In genomic region chr11:46379483-46380293, GRCh38 we compare ENCODE assay signal across 9 cellular contexts. TPM values are rescaled to one million over a fixed set of nuclear protein-coding genes. Genes with fewer than 3 reads are reported as not detected.
DNase-seq lines count a peak whose midpoint lies in the region; ATAC-seq, FAIRE-seq and TF ChIP-seq lines count a peak whose summit lies in the region.
"Not testable (repeated sequence)": the region's sequence is repeated elsewhere in the genome, so short reads cannot be mapped to it uniquely, and the experiment has no call there.
"Had no signal": no experiment of that assay in that cellular context is flagged by ENCODE, and none has a peak within 500 bp of the region (broad histone marks: within the 10 kb centered on the region; RNA-seq: fewer than 3 reads in every experiment).

No MANE protein-coding gene starts in this region.

- TF ChIP-seq CTCF in Caco-2 (IDR thresholded peaks at IDR 0.05; ENCODE audit: insufficient read depth in 1 of 2, low read depth in 1 of 2, low read length in 1 of 2, severe bottlenecking in 1 of 2, unreplicated experiment in 1 of 2); esophagus squamous epithelium (IDR thresholded peaks at IDR 0.05); pancreas (IDR thresholded peaks at IDR 0.05); thyroid gland (IDR thresholded peaks at IDR 0.05): not testable (repeated sequence)

- not testable (repeated sequence) for H3K27me3 Mint-ChIP-seq in Caco-2 (ENCODE audit: insufficient read depth, unreplicated experiment); activated naive CD8-positive, alpha-beta T cell

- H3K9ac ChIP-seq in HUES64 (ENCODE audit: low read depth, low read length): peak overlapping the region; percentile 54

- POLR2A ChIA-PET in Caco-2 (lab: Charles Lee): interaction anchor here (0.6 kb wide), 1 partner anchor 28 kb away, joined by 4 read pairs; no protein-coding TSS in a partner anchor

- DNase-seq in Caco-2: peak; percentile 67 to 75
- DNase-seq in SK-N-DZ (ENCODE audit: low spot score): peak; percentile 99
- DNase-seq in esophagus squamous epithelium (lab: John Stamatoyannopoulos, UW): not testable (repeated sequence)
- peak; percentile 42 to 56 for DNase-seq in left colon
- peak in 3 of 6 donors; percentile 58 to 86 (median 70) for DNase-seq in pancreas
- DNase-seq in thyroid gland: peak in 1 of 2 donors; percentile 39

- intact Hi-C loops in Caco-2 (cut with micrococcal nuclease; ENCODE audit: unreplicated experiment); esophagus squamous epithelium (cut with DNase I); pancreas (cut with DNase I); thyroid gland (cut with DNase I): not testable (repeated sequence)
- intact Hi-C loops in left colon (cut with DNase I, micrococcal nuclease): loop anchor here in 1 of 2 donors (10.0 kb wide), 1 partner anchor 155 kb away; no protein-coding TSS in a partner anchor

- not testable (repeated sequence) for H3K4me3 ChIP-seq in Caco-2 (ENCODE audit: low read depth, low read length); thyroid gland (replicated peaks in 1 of 3)
- peak overlapping the region; percentile 61 for H3K4me3 ChIP-seq in HUES64 (ENCODE audit: low read length)
- H3K4me3 ChIP-seq in esophagus squamous epithelium: peak overlapping the region in 3 of 4 donors; percentile 70 to 88 (median 71)
- peak overlapping the region in 2 of 4 donors; percentile 66 to 69 for H3K4me3 ChIP-seq in pancreas

- H3K9me3 Mint-ChIP-seq in Caco-2 (ENCODE audit: unreplicated experiment); activated naive CD8-positive, alpha-beta T cell (ENCODE audit: low read depth): not testable (repeated sequence)

- peak overlapping the region; percentile 79 for H3K27ac Mint-ChIP-seq in Caco-2 (ENCODE audit: unreplicated experiment)
- not testable (repeated sequence) for H3K27ac Mint-ChIP-seq in activated naive CD8-positive, alpha-beta T cell

- 15% methylated on average over 32 of the region's 36 CpGs for WGBS in HUES64
- no CpG with 5 or more reads among the region's 36 CpGs for WGBS in esophagus squamous epithelium, 2 donors
- 50 to 54% methylated on average over 30 to 33 of the region's 36 CpGs for WGBS in pancreas, 2 donors
- WGBS in thyroid gland, 2 donors: 65 to 100% methylated on average over 1 to 31 of the region's 36 CpGs

- ATAC-seq in left colon: peak; percentile 49
- peak; percentile 38 to 53 (median 44) for ATAC-seq in pancreas

- H3K27ac ChIP-seq in HUES64 (ENCODE audit: low read depth, low read length): peak overlapping the region; percentile 60; the same call in 1 of the 2 replicates
- peak overlapping the region; percentile 75 to 85 (median 83) for H3K27ac ChIP-seq in esophagus squamous epithelium
- peak overlapping the region; percentile 7 to 85 (median 48) for H3K27ac ChIP-seq in pancreas
- peak overlapping the region in 2 of 3 donors; percentile 12 to 70 for H3K27ac ChIP-seq in thyroid gland

- not testable (repeated sequence) for H3K9me3 ChIP-seq in Caco-2; HUES64 (ENCODE audit: insufficient read depth, low read depth, low read length); esophagus squamous epithelium; pancreas; thyroid gland

- peaks cover 63% of the 10 kb centered on the region for H3K36me3 Mint-ChIP-seq in Caco-2 (ENCODE audit: insufficient read depth, unreplicated experiment)
- not testable (repeated sequence) for H3K36me3 Mint-ChIP-seq in activated naive CD8-positive, alpha-beta T cell

- CTCF ChIA-PET in Caco-2 (lab: Charles Lee): interaction anchor here (1.4 kb wide), 1 partner anchor 13 kb away, joined by 5 read pairs; no protein-coding TSS in a partner anchor

- H3K4me1 Mint-ChIP-seq in Caco-2 (ENCODE audit: low read depth, unreplicated experiment); activated naive CD8-positive, alpha-beta T cell (ENCODE audit: low read depth): not testable (repeated sequence)

- not testable (repeated sequence) for TF ChIP-seq POLR2A in esophagus squamous epithelium (IDR thresholded peaks at IDR 0.05); thyroid gland (IDR thresholded peaks at IDR 0.05)

- peak overlapping the region; percentile 95 for H3K4me3 Mint-ChIP-seq in Caco-2 (ENCODE audit: unreplicated experiment)
- peak overlapping the region; percentile 51 for H3K4me3 Mint-ChIP-seq in activated naive CD8-positive, alpha-beta T cell

- not testable (repeated sequence) for FAIRE-seq in pancreas (lab: Jason Lieb, UNC)

- not testable (repeated sequence) for H3K27me3 ChIP-seq in Caco-2 (replicated peaks; ENCODE audit: control insufficient read depth, insufficient read depth, low read length); HUES64 (ENCODE audit: insufficient read depth, low read length); pancreas; thyroid gland
- peaks cover 0 to 27% (median 0%) of the 10 kb centered on the region in 4 donors for H3K27me3 ChIP-seq in esophagus squamous epithelium

- not testable (repeated sequence) for H3K36me3 ChIP-seq in Caco-2 (ENCODE audit: control insufficient read depth, insufficient read depth, low read length)
- peaks cover 35% of the 10 kb centered on the region for H3K36me3 ChIP-seq in HUES64 (ENCODE audit: insufficient read depth, low read length)
- H3K36me3 ChIP-seq in esophagus squamous epithelium: peaks cover 13 to 37% (median 19%) of the 10 kb centered on the region in 3 donors
- H3K36me3 ChIP-seq in pancreas: peaks cover 0 to 19% (median 15%) of the 10 kb centered on the region in 3 donors
- H3K36me3 ChIP-seq in thyroid gland: peaks cover 15 to 21% of the 10 kb centered on the region in 2 donors

- H3K4me1 ChIP-seq in Caco-2 (peaks cover 14% of the 10 kb centered on the region), HUES64 (ENCODE audit: insufficient read depth, low read length) (peaks cover 15% of the 10 kb centered on the region), esophagus squamous epithelium (peaks cover 15 to 41% (median 16%) of the 10 kb centered on the region in 3 donors), thyroid gland (peaks cover 8 to 16% of the 10 kb centered on the region in 2 donors)
- not testable (repeated sequence) for H3K4me1 ChIP-seq in pancreas

- not testable (repeated sequence) for BruUV-seq in Caco-2 (replicated peaks; lab: Mats Ljungman, UMichigan)

RNA-seq across cellular contexts. Expression of gene MDK, which starts 1.8 kb away (rescaled TPM):
- total RNA-seq in Caco-2 (2022): 601 and 699 TPM in 2 replicates
- 605 TPM for polyA plus RNA-seq in HUES64 (2013, experiment 1 of 2)
- 719 TPM for polyA plus RNA-seq in HUES64 (2013, experiment 2 of 2)
- polyA plus RNA-seq in SK-N-DZ (2014; cell fraction: cytosol; rRNA removed): 2,839 and 3,450 TPM in 2 replicates
- 2,101 and 2,397 TPM in 2 replicates for polyA plus RNA-seq in SK-N-DZ (2014; cell fraction: nucleus; rRNA removed)
- total RNA-seq in esophagus squamous epithelium: 10 to 100 TPM in 3 of 4 donors, 1 to 10 TPM in 1; 5.4 to 62.6 (median 22.5) TPM
- total RNA-seq in left colon: 100 to 1,000 TPM; 136 to 195 TPM
- total RNA-seq in pancreas: 10 to 100 TPM in 4 of 6 donors, 1 to 10 TPM in 2; 4.3 to 84.4 (median 16.5) TPM
- polyA plus RNA-seq in pancreas: 10 to 100 TPM; 23.6 to 66.5 TPM
- 10 to 100 TPM in 3 of 4 donors, 1 to 10 TPM in 1; 3.3 to 24.3 (median 16.7) TPM for total RNA-seq in thyroid gland

RNA-seq across cellular contexts. Expression of gene CHRM4, which starts 11.9 kb away (rescaled TPM):
- total RNA-seq in Caco-2 (2022) (0.27 and 0.28 TPM in 2 replicates), esophagus squamous epithelium (not detected), left colon (1 to 10 TPM in 1 of 2 donors, under 1 TPM in 1; 0.67 to 3.1 TPM), pancreas (under 1 TPM; 0.08 to 0.62 (median 0.20) TPM), thyroid gland (under 1 TPM in 1 of 4 donors, not detected in 3; 0.22 TPM)
- polyA plus RNA-seq in HUES64 (2013, experiment 1 of 2): 0.20 TPM
- 0.25 TPM for polyA plus RNA-seq in HUES64 (2013, experiment 2 of 2)
- 2.3 and 4.6 TPM in 2 replicates for polyA plus RNA-seq in SK-N-DZ (2014; cell fraction: cytosol; rRNA removed)
- polyA plus RNA-seq in SK-N-DZ (2014; cell fraction: nucleus; rRNA removed): 1.6 and 2.3 TPM in 2 replicates
- polyA plus RNA-seq in pancreas: under 1 TPM in 1 of 2 donors, not detected in 1; 0.66 TPM
- total RNA-seq: MCF 10A had no signal

RNA-seq across cellular contexts. Expression of gene DGKZ, which starts 32.4 kb away (rescaled TPM):
- total RNA-seq in Caco-2 (2022) (59.3 and 59.5 TPM in 2 replicates), esophagus squamous epithelium (10 to 100 TPM; 38.5 to 53.1 (median 45.7) TPM), left colon (10 to 100 TPM; 44.9 to 47.9 TPM), pancreas (10 to 100 TPM; 34.1 to 46.3 (median 35.0) TPM), thyroid gland (10 to 100 TPM; 29.7 to 53.5 (median 41.8) TPM)
- polyA plus RNA-seq in HUES64 (2013, experiment 1 of 2): 51.0 TPM
- 50.1 TPM for polyA plus RNA-seq in HUES64 (2013, experiment 2 of 2)
- 54.5 and 58.7 TPM in 2 replicates for polyA plus RNA-seq in SK-N-DZ (2014; cell fraction: cytosol; rRNA removed)
- 148 and 162 TPM in 2 replicates for polyA plus RNA-seq in SK-N-DZ (2014; cell fraction: nucleus; rRNA removed)
- 10 to 100 TPM; 81.1 to 88.8 TPM for polyA plus RNA-seq in pancreas
